Comparison of ENCODE assay signal across 8 cellular contexts in genomic region chr5:14816999-14817761, GRCh38. TPM values are rescaled to one million over a fixed set of nuclear protein-coding genes. Genes with fewer than 3 reads are reported as not detected.
DNase-seq lines count a peak whose midpoint lies in the region; ATAC-seq and TF ChIP-seq lines count a peak whose summit lies in the region.

No MANE protein-coding gene starts in this region.

- no peak for TF ChIP-seq POLR2A in adrenal gland (IDR thresholded peaks at IDR 0.05)

- ATAC-seq in GM18870 (IDR thresholded peaks at IDR 0.05; ENCODE audit: unreplicated experiment): peak; percentile 33
- no peak for ATAC-seq in naive thymus-derived CD8-positive, alpha-beta T cell

- peaks cover 28 to 54% (median 51%) of the 10 kb centered on the region in 4 donors for H3K4me1 Mint-ChIP-seq in naive thymus-derived CD8-positive, alpha-beta T cell
- H3K4me1 Mint-ChIP-seq in nephron progenitor cell: peaks cover 5% of the 10 kb centered on the region

- H3K4me3 Mint-ChIP-seq in naive thymus-derived CD8-positive, alpha-beta T cell: peak overlapping the region in 1 of 10 donors; percentile 2
- H3K4me3 Mint-ChIP-seq in nephron progenitor cell: no peak overlapping the region

- H3K27ac ChIP-seq in dorsolateral prefrontal cortex: peak overlapping the region in 32 of 59 donors; percentile 2 to 75 (median 36)
- no peak overlapping the region for H3K27ac ChIP-seq in adrenal gland

- H3K9ac ChIP-seq in skeletal muscle satellite cell (ENCODE audit: low read depth, low read length): peak overlapping the region; percentile 67

- peak overlapping the region; percentile 63 for H3K4me2 ChIP-seq in skeletal muscle satellite cell (ENCODE audit: low read length)

- H3K27me3 Mint-ChIP-seq in naive thymus-derived CD8-positive, alpha-beta T cell: no peaks in the 10 kb centered on the region
- peaks cover 11% of the 10 kb centered on the region for H3K27me3 Mint-ChIP-seq in nephron progenitor cell (ENCODE audit: low read depth, poor library complexity)

- intact Hi-C loops in dorsolateral prefrontal cortex (cut with DNase I) (loop anchor here (5.0 kb wide), 2 partner anchors 50 to 55 kb away; partner anchors contain the start of gene ANKH (in 1 of the 2)), adrenal gland (cut with DNase I) (no loop called here)

- no peak for TF ChIP-seq CTCF in dorsolateral prefrontal cortex (IDR thresholded peaks at IDR 0.05 in 54 of 56, conservative IDR thresholded peaks at IDR 0.05 in 2 of 56; ENCODE audit: low read depth in 1 of 56, partially characterized antibody in 56 of 56)
- no peak for TF ChIP-seq CTCF in adrenal gland (IDR thresholded peaks at IDR 0.05)
- TF ChIP-seq CTCF in nephron progenitor cell (IDR thresholded peaks at IDR 0.05): no peak

- H3K36me3 ChIP-seq in skeletal muscle satellite cell (ENCODE audit: insufficient read depth, low read length) (no peaks in the 10 kb centered on the region), adrenal gland (replicated peaks in 1 of 2) (no peaks in the 10 kb centered on the region)

- DNase-seq in M059J (ENCODE audit: low read depth) (peak; percentile 94), dorsolateral prefrontal cortex (peak in 5 of 10 donors; percentile 30 to 77 (median 70)), Kasumi-1 (lab: John Stamatoyannopoulos, UW) (no peak), adrenal gland (no peak), nephron progenitor cell (no peak)
- no peak for DNase-seq in naive thymus-derived CD8-positive, alpha-beta T cell

- H3K36me3 Mint-ChIP-seq in naive thymus-derived CD8-positive, alpha-beta T cell: peaks cover 0 to 18% (median 3%) of the 10 kb centered on the region in 3 donors
- no peaks in the 10 kb centered on the region for H3K36me3 Mint-ChIP-seq in nephron progenitor cell (ENCODE audit: low read depth)

- 84 to 88% (median 87%) methylated on average over 6 of the region's 6 CpGs for WGBS in adrenal gland, 4 donors

- H3K4me3 ChIP-seq in dorsolateral prefrontal cortex (no peak overlapping the region), skeletal muscle satellite cell (ENCODE audit: low read length) (peak overlapping the region; percentile 29), adrenal gland (no peak overlapping the region)

- no peaks in the 10 kb centered on the region for H3K9me3 Mint-ChIP-seq in naive thymus-derived CD8-positive, alpha-beta T cell
- no peaks in the 10 kb centered on the region for H3K9me3 Mint-ChIP-seq in nephron progenitor cell

- H3K27ac Mint-ChIP-seq in naive thymus-derived CD8-positive, alpha-beta T cell: peak overlapping the region in 2 of 10 donors; percentile 8 to 52
- H3K27ac Mint-ChIP-seq in nephron progenitor cell: no peak overlapping the region

- peaks cover 47% of the 10 kb centered on the region for H3K4me1 ChIP-seq in skeletal muscle satellite cell (ENCODE audit: control insufficient read depth, insufficient read depth, low read length)
- H3K4me1 ChIP-seq in adrenal gland (replicated peaks in 1 of 2): peaks cover 0 to 4% of the 10 kb centered on the region in 2 donors

- no peaks in the 10 kb centered on the region for H3K27me3 ChIP-seq in dorsolateral prefrontal cortex
- no peaks in the 10 kb centered on the region for H3K27me3 ChIP-seq in skeletal muscle satellite cell (ENCODE audit: control insufficient read depth, insufficient read depth, low read length)
- H3K27me3 ChIP-seq in adrenal gland: no peaks in the 10 kb centered on the region

- POLR2A ChIA-PET in naive thymus-derived CD8-positive, alpha-beta T cell (lab: Charles Lee): no interaction called here

- no peaks in the 10 kb centered on the region for H3K9me3 ChIP-seq in skeletal muscle satellite cell (replicated peaks; ENCODE audit: low read length)
- H3K9me3 ChIP-seq in adrenal gland (replicated peaks in 1 of 3): no peaks in the 10 kb centered on the region

RNA-seq across cellular contexts. Expression of gene ANKH, which starts 54.4 kb away (rescaled TPM):
- total RNA-seq in M059J (2014; rRNA removed; shearing (Covaris generic)): 5.4 and 20.8 TPM in 2 replicates
- 100 to 1,000 TPM; 182 to 332 (median 241) TPM for total RNA-seq in dorsolateral prefrontal cortex
- total RNA-seq in skeletal muscle satellite cell (2012; rRNA removed): 44.3 and 46.9 TPM in 2 replicates
- 10 to 100 TPM; 27.4 to 45.6 (median 34.4) TPM for total RNA-seq in adrenal gland
- 10 to 100 TPM; 15.0 to 17.5 (median 15.2) TPM for polyA plus RNA-seq in adrenal gland
- total RNA-seq in naive thymus-derived CD8-positive, alpha-beta T cell: 100 to 1,000 TPM; 160 to 162 TPM
- 10 to 100 TPM; 29.1 to 41.3 (median 40.4) TPM for polyA plus RNA-seq in naive thymus-derived CD8-positive, alpha-beta T cell

Comparison
In these comparisons a context has a peak if more than half of its experiments do, and no peak if none do; other contexts are left out.
1. H3K27ac ChIP-seq: peak in dorsolateral prefrontal cortex (32 of 59); none in adrenal gland (0 of 5).
2. intact Hi-C loops: an anchor here in dorsolateral prefrontal cortex (5.0 kb wide); none called in adrenal gland.